Comparison of ENCODE assay signal across 13 cellular contexts in the genomic region with DNA sequence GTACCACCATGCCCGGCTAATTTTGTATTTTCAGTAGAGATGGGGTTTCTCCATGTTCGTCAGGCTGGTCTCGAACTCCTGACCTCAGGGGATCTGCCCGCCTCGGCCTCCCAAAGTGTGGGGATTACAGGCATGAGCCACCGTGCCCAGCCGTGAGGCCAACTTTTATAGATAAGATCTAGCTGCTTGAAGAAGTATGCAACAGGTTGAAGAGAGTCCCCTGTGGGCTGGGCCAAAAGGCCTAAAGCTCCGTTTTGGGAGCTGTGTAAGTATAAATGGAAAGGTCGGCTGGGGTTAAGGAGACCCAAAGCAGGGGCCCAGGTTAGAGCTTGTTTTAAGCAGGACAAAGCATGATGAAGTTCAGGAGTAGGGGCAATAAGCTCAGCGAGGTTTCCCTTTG. TPM values are rescaled to one million over a fixed set of nuclear protein-coding genes. Genes with fewer than 3 reads are reported as not detected.
"Had no signal": no experiment of that assay in that cellular context is flagged by ENCODE, and none has a peak within 500 bp of the region (broad histone marks: within the 10 kb centered on the region; RNA-seq: fewer than 3 reads in every experiment).

No MANE protein-coding gene starts in this region.

RNA-seq across cellular contexts. Expression of gene C9orf50, which starts 28.1 kb away (rescaled TPM):
- total RNA-seq: activated B cell treated with CpG ODN at 0.5 μM for 24 hours; activated CD4-positive, alpha-beta memory T cell treated with anti-CD3 and anti-CD28 coated beads for 36 hours; activated CD4-positive, alpha-beta T cell treated with anti-CD3 and anti-CD28 coated beads, Interleukin-2, amount 10 ng/mL, durations not matched to agents 24 days and 14 days; activated CD8-positive, alpha-beta memory T cell treated with anti-CD3 and anti-CD28 coated beads for 36 hours; activated CD8-positive, alpha-beta T cell treated with anti-CD3 and anti-CD28 coated beads for 36 hours; activated naive CD4-positive, alpha-beta T cell treated with anti-CD3 and anti-CD28 coated beads for 36 hours; activated naive CD8-positive, alpha-beta T cell treated with anti-CD3 and anti-CD28 coated beads for 36 hours; activated T-cell treated with anti-CD3 and anti-CD28 coated beads, Interleukin-2, amount 50 U/mL, for 4 hours; activated T-helper 1 cell treated with anti-CD3 and anti-CD28 coated beads, Interleukin-12 subunit alpha, Interleukin-12 subunit beta, Interleukin-2, Interleukin-4 antibody, amounts not matched to agents 30 ng/mL and 10 ng/mL and 1 ng/mL, durations not matched to agents 14 hours and 24 hours and 36 hours; activated T-helper 17 cell treated with anti-CD3 and anti-CD28 coated beads, Interleukin-2, amount 50 U/mL, for 72 hours; body of pancreas; T-cell; T-helper 1 cell treated with Interleukin-12 subunit alpha and Interleukin-12 subunit beta and Interleukin-4 antibody, amounts not matched to agents 30 ng/mL and 1 ng/mL, for 36 hours had no signal
